Comparison of ENCODE assay signal across 1 cellular context in genomic region chr3:61236556-61236955, GRCh38.
TF ChIP-seq lines count a peak whose summit lies in the region.

No MANE protein-coding gene starts in this region.

TF ChIP-seq in GM12878, 131 proteins besides CTCF, POLR2A, EP300 and RAD21 (continued from another document):
- TF ChIP-seq CUX1 (IDR thresholded peaks at IDR 0.05; ENCODE audit: insufficient replicate concordance, low read depth, low read length) (peak; percentile 43), MXI1 (IDR thresholded peaks at IDR 0.05; ENCODE audit: low read depth, low read length) (no peak)
